ENCODE assay signal across 9 cellular contexts in genomic region chr5:41924526-41924871, GRCh38. TPM values are rescaled to one million over a fixed set of nuclear protein-coding genes. Genes with fewer than 3 reads are reported as not detected.
DNase-seq lines count a peak whose midpoint lies in the region; ATAC-seq, FAIRE-seq and TF ChIP-seq lines count a peak whose summit lies in the region.
"Had no signal": no experiment of that assay in that cellular context is flagged by ENCODE, and none has a peak within 500 bp of the region (broad histone marks: within the 10 kb centered on the region; RNA-seq: fewer than 3 reads in every experiment).

No MANE protein-coding gene starts in this region.

- FAIRE-seq in GM12878 (lab: Jason Lieb, UNC) = no peak

- peak overlapping the region; percentile 99 for H2AFZ ChIP-seq in GM12878 (ENCODE audit: control insufficient read depth, low read depth, low read length)

- DNase-seq in activated naive CD4-positive, alpha-beta T cell treated with anti-CD3 and anti-CD28 coated beads, Interleukin-2, amount 10 ng/mL, durations not matched to agents 7 days and 5 days = no peak
- no peak for DNase-seq in activated naive CD4-positive, alpha-beta T cell (lab: John Stamatoyannopoulos, UW)
- DNase-seq in GM12878 (ENCODE audit: low read depth, low spot score) (no peak), lung (ENCODE audit: low spot score) (no peak), upper lobe of right lung (no peak), OCI-M2 (lab: John Stamatoyannopoulos, UW; ENCODE audit: unreplicated experiment) (no peak)
- DNase-seq: DMS79 had no signal

- TF ChIP-seq EP300 in GM12878 (IDR thresholded peaks at IDR 0.05; ENCODE audit: borderline replicate concordance in 1 of 2, control insufficient read depth in 1 of 2, low read depth in 2 of 2, low read length in 2 of 2) = no peak

- H3K9me3 ChIP-seq in GM12878 (replicated peaks; ENCODE audit: control insufficient read depth, insufficient read depth, low read length) (no peaks in the 10 kb centered on the region), lung (ENCODE audit: control insufficient read depth in 2 of 2, insufficient read depth in 1 of 2, low read length in 1 of 2) (no peaks in the 10 kb centered on the region), upper lobe of right lung (no peaks in the 10 kb centered on the region)

- in situ Hi-C loops in GM12878 (cut with MboI) = loop anchor here (25.0 kb wide), 1 partner anchor 1688 kb away; the partner anchor contains the start of gene NNT

- peak overlapping the region; percentile 99 for H3K9ac ChIP-seq in GM12878 (ENCODE audit: control insufficient read depth, insufficient read depth, low read length)

- RAD21 ChIA-PET in GM12878 (lab: Charles Lee; ENCODE audit: unreplicated experiment) = interaction anchor here (1.5 to 2.0 kb wide), 2 partner anchors 68 to 133 kb away, joined by 4 to 10 read pairs; no protein-coding TSS in a partner anchor

- TSS peak; percentile 88 for BruUV-seq in GM12878 (replicated peaks; lab: Mats Ljungman, UMichigan)

- peaks cover 26% of the 10 kb centered on the region for H3K4me1 Mint-ChIP-seq in activated naive CD4-positive, alpha-beta T cell treated with anti-CD3 and anti-CD28 coated beads, Interleukin-2, amount 10 ng/mL, durations not matched to agents 7 days and 5 days

- H3K4me3 ChIP-seq in GM12878 (peak overlapping the region; percentile 84; the same call in 1 of the 2 replicates), lung (peak overlapping the region; percentile 87), upper lobe of right lung (peak overlapping the region; percentile 78)

- H3K27ac Mint-ChIP-seq in activated naive CD4-positive, alpha-beta T cell treated with anti-CD3 and anti-CD28 coated beads, Interleukin-2, amount 10 ng/mL, durations not matched to agents 7 days and 5 days = peak overlapping the region; percentile 94

- H3K79me2 ChIP-seq in GM12878 (ENCODE audit: control insufficient read depth, insufficient read depth, low read length) = peaks cover 4% of the 10 kb centered on the region

- CTCF ChIA-PET in activated naive CD4-positive, alpha-beta T cell treated with anti-CD3 and anti-CD28 coated beads, Interleukin-2, amount 10 ng/mL, durations not matched to agents 7 days and 5 days (lab: Charles Lee) = interaction anchor here (1.1 to 1.7 kb wide), 3 partner anchors 54 to 133 kb away, joined by 4 to 5 read pairs (median 4); partner anchors contain the start of gene OXCT1
- CTCF ChIA-PET in GM12878 (lab: Yijun Ruan, JAX) = interaction anchor here (1.0 to 1.5 kb wide), 4 partner anchors 8 to 68 kb away, joined by 3 to 6 read pairs (median 4); no protein-coding TSS in a partner anchor

- no peak for TF ChIP-seq POLR2A in GM12878 (IDR thresholded peaks at IDR 0.05; ENCODE audit: low read depth, low read length)

- no peaks in the 10 kb centered on the region for H3K27me3 Mint-ChIP-seq in activated naive CD4-positive, alpha-beta T cell treated with anti-CD3 and anti-CD28 coated beads, Interleukin-2, amount 10 ng/mL, durations not matched to agents 7 days and 5 days

- POLR2A ChIA-PET in GM12878 (lab: Charles Lee) = interaction anchor here (1.8 kb wide), 1 partner anchor 54 kb away, joined by 4 read pairs; the partner anchor contains the start of gene OXCT1

- peak overlapping the region; percentile 100 for H3K4me2 ChIP-seq in GM12878 (ENCODE audit: control insufficient read depth, insufficient read depth)

- peaks cover 0 to 3% of the 10 kb centered on the region in 2 experiments; a peak in 1 of 4 replicates for H3K36me3 ChIP-seq in GM12878 (ENCODE audit: control insufficient read depth in 2 of 2, insufficient read depth in 2 of 2, low read length in 1 of 2)
- H3K36me3 ChIP-seq in lung (ENCODE audit: control insufficient read depth in 2 of 2, insufficient read depth in 2 of 2, low read length in 2 of 2) = peaks cover 2 to 8% of the 10 kb centered on the region in 2 donors
- H3K36me3 ChIP-seq in upper lobe of right lung = peaks cover 23% of the 10 kb centered on the region

- WGBS in GM12878 (ENCODE audit: insufficient coverage, insufficient replicate concordance, low lambda C conversion rate, missing lambda C conversion rate) = 1% methylated on average over 4 of the region's 4 CpGs
- WGBS in lung, 2 donors = 49 to 70% methylated on average over 4 of the region's 4 CpGs

- no peak for TF ChIP-seq RAD21 in GM12878 (IDR thresholded peaks at IDR 0.05; ENCODE audit: insufficient read depth, low read depth, low read length)

- SMC1A ChIA-PET in GM12878 (lab: Charles Lee; ENCODE audit: uncharacterized antibody, unreplicated experiment) = interaction anchor here (3.6 kb wide), 1 partner anchor 69 kb away, joined by 16 read pairs; no protein-coding TSS in a partner anchor

- H3K36me3 Mint-ChIP-seq in activated naive CD4-positive, alpha-beta T cell treated with anti-CD3 and anti-CD28 coated beads, Interleukin-2, amount 10 ng/mL, durations not matched to agents 7 days and 5 days = peaks cover 15% of the 10 kb centered on the region

- ATAC-seq in GM12878 = no peak
- no peak for ATAC-seq in lung (ENCODE audit: insufficient read depth, low FRiP score)
- no peak for ATAC-seq in upper lobe of right lung
- no peak for ATAC-seq in HG03342 (IDR thresholded peaks at IDR 0.05; ENCODE audit: unreplicated experiment)
- ATAC-seq in GM21737 (IDR thresholded peaks at IDR 0.05; ENCODE audit: unreplicated experiment) = no peak

- TF ChIP-seq CTCF in GM12878 (IDR thresholded peaks at IDR 0.05 in 2 of 3, conservative IDR thresholded peaks at IDR 0.05 in 1 of 3; ENCODE audit: control insufficient read depth in 2 of 3, extremely low read depth in 1 of 3, insufficient read depth in 1 of 3, low read depth in 3 of 3, low read length in 3 of 3) (no peak), lung (IDR thresholded peaks at IDR 0.05; ENCODE audit: control extremely low read depth, extremely low read depth) (no peak), upper lobe of right lung (IDR thresholded peaks at IDR 0.05) (no peak)

- H3K4me1 ChIP-seq in GM12878 (ENCODE audit: control insufficient read depth, insufficient read depth, low read length) (peaks cover 21% of the 10 kb centered on the region), lung (ENCODE audit: control insufficient read depth in 2 of 2, insufficient read depth in 2 of 2, low read length in 2 of 2) (no peaks in the 10 kb centered on the region), upper lobe of right lung (peaks cover 5% of the 10 kb centered on the region)

- H4K20me1 ChIP-seq in GM12878 (ENCODE audit: control insufficient read depth, insufficient read depth) = no peaks in the 10 kb centered on the region

- H3K9me3 Mint-ChIP-seq in activated naive CD4-positive, alpha-beta T cell treated with anti-CD3 and anti-CD28 coated beads, Interleukin-2, amount 10 ng/mL, durations not matched to agents 7 days and 5 days = no peaks in the 10 kb centered on the region

- H3K27ac ChIP-seq in GM12878 (ENCODE audit: control insufficient read depth, insufficient read depth) (peak overlapping the region; percentile 97), lung (ENCODE audit: low read depth in 1 of 2, low read length in 1 of 2) (peak overlapping the region; percentile 93 to 99), upper lobe of right lung (peak overlapping the region; percentile 98)

- peak overlapping the region; percentile 74 for H3K4me3 Mint-ChIP-seq in activated naive CD4-positive, alpha-beta T cell treated with anti-CD3 and anti-CD28 coated beads, Interleukin-2, amount 10 ng/mL, durations not matched to agents 7 days and 5 days

- intact Hi-C loops in GM12878 (cut with micrococcal nuclease; ENCODE audit: unreplicated experiment) = loop anchor here (1.0 to 10.0 kb wide), 2 partner anchors 54 to 1680 kb away; partner anchors contain the start of genes NNT and OXCT1
- intact Hi-C loops in upper lobe of right lung (cut with DNase I) = no loop called here

- H3K27me3 ChIP-seq in GM12878 (replicated peaks in 1 of 2; ENCODE audit: control insufficient read depth in 2 of 2, insufficient read depth in 2 of 2, low read length in 1 of 2) (no peaks in the 10 kb centered on the region), lung (ENCODE audit: control insufficient read depth, insufficient read depth) (no peaks in the 10 kb centered on the region), upper lobe of right lung (no peaks in the 10 kb centered on the region)

RNA-seq across cellular contexts. Expression of gene FBXO4, which starts 0.6 kb away (rescaled TPM):
- total RNA-seq in GM12878 (2013; cell fraction: nucleolus; rRNA removed) = 19.1 and 22.0 TPM in 2 replicates
- total RNA-seq in GM12878 (2014; rRNA removed) (19.3 and 28.9 TPM in 2 replicates), GM12878 (2014; rRNA removed; fragmentation: Illumina TruSeq; extraction: Trizol) (21.7 and 22.1 TPM in 2 replicates), GM12878 (2021) (14.8 and 16.5 TPM in 2 replicates), lung (10 to 100 TPM; 13.5 to 13.8 TPM), upper lobe of right lung (11.1 TPM)
- 5.4 TPM for polyA plus RNA-seq in GM12878 (2011; ENCODE audit: low read depth)
- polyA plus RNA-seq in GM12878 (2011; rRNA removed) (30.5 and 43.5 TPM in 2 replicates), GM12878 (2014; fragmentation: Illumina TruSeq; extraction: Trizol) (21.7 and 33.8 TPM in 2 replicates), GM12878 (2014; fragmentation: Nextera tagmentation; extraction: Ambion mirVana) (10 to 100 TPM in 1 of 2 experiments, 1 to 10 TPM in 1; 7.2 to 13.8 TPM), GM12878 (2014; rRNA removed) (14.8 and 19.4 TPM in 2 replicates), GM12878 (2016; fragmentation: Nextera tagmentation; extraction: Ambion mirVana) (10 to 100 TPM; 19.9 to 24.3 TPM), lung (10 to 100 TPM in 1 of 2 donors, 1 to 10 TPM in 1; 7.7 to 19.3 TPM)
- 10.1 and 13.5 TPM in 2 replicates for polyA plus RNA-seq in GM12878 (2011; cell fraction: cytosol; rRNA removed)
- polyA plus RNA-seq in GM12878 (2011; cell fraction: nucleus; rRNA removed) = 11.3 and 12.0 TPM in 2 replicates
- polyA plus RNA-seq in GM12878 (2012) = 10.3 and 11.5 TPM in 2 replicates
- 11.0 and 13.1 TPM in 2 replicates for polyA minus RNA-seq in GM12878 (2011; rRNA and poly(A)+ RNA removed)
- 5.8 and 7.9 TPM in 2 replicates for polyA minus RNA-seq in GM12878 (2011; cell fraction: cytosol; rRNA and poly(A)+ RNA removed)
- polyA minus RNA-seq in GM12878 (2011; cell fraction: nucleus; rRNA and poly(A)+ RNA removed) = 5.6 and 8.1 TPM in 2 replicates

RNA-seq across cellular contexts. Expression of gene RIMOC1, which starts 20.4 kb away (rescaled TPM):
- 13.2 and 16.0 TPM in 2 replicates for total RNA-seq in GM12878 (2013; cell fraction: nucleolus; rRNA removed)
- total RNA-seq in GM12878 (2014; rRNA removed) (14.2 and 15.3 TPM in 2 replicates), GM12878 (2014; rRNA removed; fragmentation: Illumina TruSeq; extraction: Trizol) (14.8 and 16.1 TPM in 2 replicates), GM12878 (2021) (24.6 and 25.9 TPM in 2 replicates), lung (10 to 100 TPM; 23.8 to 25.3 TPM), upper lobe of right lung (28.2 TPM)
- 2.8 TPM for polyA plus RNA-seq in GM12878 (2011; ENCODE audit: low read depth)
- polyA plus RNA-seq in GM12878 (2011; rRNA removed) (33.1 and 46.1 TPM in 2 replicates), GM12878 (2014; fragmentation: Illumina TruSeq; extraction: Trizol) (22.4 and 27.0 TPM in 2 replicates), GM12878 (2014; fragmentation: Nextera tagmentation; extraction: Ambion mirVana) (10 to 100 TPM in 1 of 2 experiments, 1 to 10 TPM in 1; 3.9 to 10.5 TPM), GM12878 (2014; rRNA removed) (12.3 and 14.3 TPM in 2 replicates), GM12878 (2016; fragmentation: Nextera tagmentation; extraction: Ambion mirVana) (10 to 100 TPM; 17.3 to 21.4 TPM), lung (10 to 100 TPM in 1 of 2 donors, 1 to 10 TPM in 1; 6.7 to 10.6 TPM)
- 9.7 and 12.8 TPM in 2 replicates for polyA plus RNA-seq in GM12878 (2011; cell fraction: cytosol; rRNA removed)
- polyA plus RNA-seq in GM12878 (2011; cell fraction: nucleus; rRNA removed) = 12.9 and 14.4 TPM in 2 replicates
- polyA plus RNA-seq in GM12878 (2012) = 4.5 and 8.8 TPM in 2 replicates
- polyA minus RNA-seq in GM12878 (2011; rRNA and poly(A)+ RNA removed) = 24.1 and 27.5 TPM in 2 replicates
- polyA minus RNA-seq in GM12878 (2011; cell fraction: cytosol; rRNA and poly(A)+ RNA removed) = 8.7 and 9.3 TPM in 2 replicates
- 7.7 and 9.4 TPM in 2 replicates for polyA minus RNA-seq in GM12878 (2011; cell fraction: nucleus; rRNA and poly(A)+ RNA removed)

RNA-seq across cellular contexts. Expression of gene OXCT1, which starts 54.3 kb away (rescaled TPM):
- total RNA-seq in GM12878 (2013; cell fraction: nucleolus; rRNA removed) = 33.6 and 40.7 TPM in 2 replicates
- total RNA-seq in GM12878 (2014; rRNA removed) (50.0 and 63.2 TPM in 2 replicates), GM12878 (2014; rRNA removed; fragmentation: Illumina TruSeq; extraction: Trizol) (94.7 and 95.8 TPM in 2 replicates), GM12878 (2021) (68.4 and 71.1 TPM in 2 replicates), lung (10 to 100 TPM; 15.2 to 17.3 TPM), upper lobe of right lung (16.2 TPM)
- 28.3 TPM for polyA plus RNA-seq in GM12878 (2011; ENCODE audit: low read depth)
- polyA plus RNA-seq in GM12878 (2011; rRNA removed) (62.9 and 91.8 TPM in 2 replicates), GM12878 (2014; fragmentation: Illumina TruSeq; extraction: Trizol) (101 and 129 TPM in 2 replicates), GM12878 (2014; fragmentation: Nextera tagmentation; extraction: Ambion mirVana) (10 to 100 TPM; 46.9 to 61.3 TPM), GM12878 (2014; rRNA removed) (61.5 and 72.5 TPM in 2 replicates), GM12878 (2016; fragmentation: Nextera tagmentation; extraction: Ambion mirVana) (100 to 1,000 TPM in 1 of 2 experiments, 10 to 100 TPM in 1; 96.1 to 103 TPM), lung (10 to 100 TPM in 1 of 2 donors, 1 to 10 TPM in 1; 6.7 to 10.3 TPM)
- 22.9 and 24.3 TPM in 2 replicates for polyA plus RNA-seq in GM12878 (2011; cell fraction: cytosol; rRNA removed)
- polyA plus RNA-seq in GM12878 (2011; cell fraction: nucleus; rRNA removed) = 34.5 and 49.2 TPM in 2 replicates
- 43.7 and 46.5 TPM in 2 replicates for polyA plus RNA-seq in GM12878 (2012)
- 34.4 and 56.9 TPM in 2 replicates for polyA minus RNA-seq in GM12878 (2011; rRNA and poly(A)+ RNA removed)
- polyA minus RNA-seq in GM12878 (2011; cell fraction: cytosol; rRNA and poly(A)+ RNA removed) = 16.0 and 22.2 TPM in 2 replicates
- 25.8 and 40.1 TPM in 2 replicates for polyA minus RNA-seq in GM12878 (2011; cell fraction: nucleus; rRNA and poly(A)+ RNA removed)
